ENCODE assay signal across 39 cellular contexts in genomic region chr16:79408355-79408754, GRCh38.
"Had no signal": no experiment of that assay in that cellular context is flagged by ENCODE, and none has a peak within 500 bp of the region (broad histone marks: within the 10 kb centered on the region; RNA-seq: fewer than 3 reads in every experiment).

No MANE protein-coding gene starts in this region.

- H3K27ac ChIP-seq: adrenal gland, ascending aorta, body of pancreas, brain microvascular endothelial cell, breast epithelium, cardiac muscle cell had no signal

- H3K4me1 ChIP-seq: adrenal gland, ascending aorta, body of pancreas, breast epithelium had no signal

- H3K4me3 Mint-ChIP-seq: activated naive CD4-positive, alpha-beta T cell treated with anti-CD3 and anti-CD28 coated beads for 36 hours; activated naive CD4-positive, alpha-beta T cell treated with anti-CD3 and anti-CD28 coated beads, Interleukin-2, amount 10 ng/mL, durations not matched to agents 7 days and 5 days; activated naive CD4-positive, alpha-beta T cell treated with anti-CD3 and anti-CD28 coated beads, Interleukin-2, amount 50 U/mL, for 24 hours; activated naive CD8-positive, alpha-beta T cell; activated naive CD8-positive, alpha-beta T cell treated with anti-CD3 and anti-CD28 coated beads for 36 hours; activated naive CD8-positive, alpha-beta T cell treated with anti-CD3 and anti-CD28 coated beads, Interleukin-2, amount 10 ng/mL, durations not matched to agents 7 days and 5 days; activated naive CD8-positive, alpha-beta T cell treated with anti-CD3 and anti-CD28 coated beads, Interleukin-2, amount 50 U/mL, for 24 hours; activated T-cell treated with anti-CD3 and anti-CD28 coated beads, Interleukin-2, amount 50 U/mL, for 4 hours; activated T-cell treated with anti-CD3 and anti-CD28 coated beads, Interleukin-2, amount 50 U/mL, for 72 hours; activated T-helper 1 cell treated with anti-CD3 and anti-CD28 coated beads, Interleukin-12 subunit alpha, Interleukin-12 subunit beta, Interleukin-2, Interleukin-4 antibody, amounts not matched to agents 30 ng/mL and 10 ng/mL and 1 ng/mL, durations not matched to agents 14 hours and 24 hours and 36 hours; activated T-helper 17 cell treated with anti-CD3 and anti-CD28 coated beads, Interleukin-2, amount 50 U/mL, for 72 hours; central memory CD8-positive, alpha-beta T cell had no signal

- FAIRE-seq: astrocyte, bronchial epithelial cell, colon had no signal

- H3K9me3 Mint-ChIP-seq: activated naive CD4-positive, alpha-beta T cell treated with anti-CD3 and anti-CD28 coated beads for 36 hours; activated naive CD4-positive, alpha-beta T cell treated with anti-CD3 and anti-CD28 coated beads, Interleukin-2, amount 50 U/mL, for 24 hours; activated naive CD8-positive, alpha-beta T cell treated with anti-CD3 and anti-CD28 coated beads for 36 hours; activated naive CD8-positive, alpha-beta T cell treated with anti-CD3 and anti-CD28 coated beads, Interleukin-2, amount 50 U/mL, for 24 hours; activated T-cell treated with anti-CD3 and anti-CD28 coated beads, Interleukin-2, amount 50 U/mL, for 4 hours; activated T-helper 1 cell treated with anti-CD3 and anti-CD28 coated beads, Interleukin-12 subunit alpha, Interleukin-12 subunit beta, Interleukin-2, Interleukin-4 antibody, amounts not matched to agents 30 ng/mL and 10 ng/mL and 1 ng/mL, durations not matched to agents 14 hours and 24 hours and 36 hours; central memory CD8-positive, alpha-beta T cell had no signal

- H3K27ac Mint-ChIP-seq: activated naive CD4-positive, alpha-beta T cell treated with anti-CD3 and anti-CD28 coated beads for 36 hours; activated naive CD4-positive, alpha-beta T cell treated with anti-CD3 and anti-CD28 coated beads, Interleukin-2, amount 10 ng/mL, durations not matched to agents 7 days and 5 days; activated naive CD4-positive, alpha-beta T cell treated with anti-CD3 and anti-CD28 coated beads, Interleukin-2, amount 50 U/mL, for 24 hours; activated naive CD8-positive, alpha-beta T cell; activated naive CD8-positive, alpha-beta T cell treated with anti-CD3 and anti-CD28 coated beads for 36 hours; activated naive CD8-positive, alpha-beta T cell treated with anti-CD3 and anti-CD28 coated beads, Interleukin-2, amount 10 ng/mL, durations not matched to agents 7 days and 5 days; activated naive CD8-positive, alpha-beta T cell treated with anti-CD3 and anti-CD28 coated beads, Interleukin-2, amount 50 U/mL, for 24 hours; activated T-cell treated with anti-CD3 and anti-CD28 coated beads, Interleukin-2, amount 50 U/mL, for 72 hours; activated T-helper 1 cell treated with anti-CD3 and anti-CD28 coated beads, Interleukin-12 subunit alpha, Interleukin-12 subunit beta, Interleukin-2, Interleukin-4 antibody, amounts not matched to agents 30 ng/mL and 10 ng/mL and 1 ng/mL, durations not matched to agents 14 hours and 24 hours and 36 hours; activated T-helper 17 cell treated with anti-CD3 and anti-CD28 coated beads, Interleukin-2, amount 50 U/mL, for 72 hours; activated T-helper 2 cell treated with anti-CD3 and anti-CD28 coated beads, Interferon-gamma antibody, Interleukin-2, Interleukin-4, amounts not matched to agents 10 μg/mL and 5 μg/mL and 100 μg/mL, durations not matched to agents 14 hours and 24 hours and 36 hours had no signal

- H3K4me1 Mint-ChIP-seq: activated naive CD8-positive, alpha-beta T cell treated with anti-CD3 and anti-CD28 coated beads for 36 hours had no signal

- H3K36me3 Mint-ChIP-seq: activated naive CD4-positive, alpha-beta T cell treated with anti-CD3 and anti-CD28 coated beads, Interleukin-2, amount 10 ng/mL, durations not matched to agents 7 days and 5 days; activated naive CD4-positive, alpha-beta T cell treated with anti-CD3 and anti-CD28 coated beads, Interleukin-2, amount 50 U/mL, for 24 hours; activated naive CD8-positive, alpha-beta T cell; activated naive CD8-positive, alpha-beta T cell treated with anti-CD3 and anti-CD28 coated beads for 36 hours; activated naive CD8-positive, alpha-beta T cell treated with anti-CD3 and anti-CD28 coated beads, Interleukin-2, amount 10 ng/mL, durations not matched to agents 7 days and 5 days; brain had no signal

- DNase-seq: activated effector memory CD4-positive, alpha-beta T cell treated with anti-CD3 and anti-CD28 coated beads, Interleukin-2, amount 50 U/mL, for 16 hours; activated effector memory CD4-positive, alpha-beta T cell treated with Interleukin-2 at 50 U/mL for 16 hours; activated gamma-delta T cell; activated gamma-delta T cell treated with Interleukin-2 at 50 U/mL for 16 hours; activated naive CD4-positive, alpha-beta T cell; activated naive CD4-positive, alpha-beta T cell treated with anti-CD3 and anti-CD28 coated beads for 36 hours; activated naive CD4-positive, alpha-beta T cell treated with anti-CD3 and anti-CD28 coated beads, Interleukin-2, amount 10 ng/mL, durations not matched to agents 7 days and 5 days; activated naive CD4-positive, alpha-beta T cell treated with anti-CD3 and anti-CD28 coated beads, Interleukin-2, amount 50 U/mL, for 16 hours; activated naive CD4-positive, alpha-beta T cell treated with Interleukin-2 at 50 U/mL for 16 hours; activated naive CD8-positive, alpha-beta T cell treated with anti-CD3 and anti-CD28 coated beads for 36 hours; activated naive CD8-positive, alpha-beta T cell treated with anti-CD3 and anti-CD28 coated beads, Interleukin-2, amount 10 ng/mL, durations not matched to agents 7 days and 5 days; activated naive CD8-positive, alpha-beta T cell treated with anti-CD3 and anti-CD28 coated beads, Interleukin-2, amount 50 U/mL, for 24 hours; activated T-cell treated with anti-CD3 and anti-CD28 coated beads, Interleukin-2, amount 50 U/mL, for 4 hours; activated T-cell treated with anti-CD3 and anti-CD28 coated beads, Interleukin-2, amount 50 U/mL, for 48 hours; activated T-cell treated with anti-CD3 and anti-CD28 coated beads, Interleukin-2, amount 50 U/mL, for 72 hours; adrenal gland; amniotic stem cell; amygdala; anterior cingulate cortex; aorta; body of pancreas; brain microvascular endothelial cell; caudate nucleus; central memory CD4-positive, alpha-beta T cell; cerebellar nuclear complex had no signal

- ATAC-seq: activated naive CD4-positive, alpha-beta T cell treated with anti-CD3 and anti-CD28 coated beads, Interleukin-2, amount 50 U/mL, for 72 hours; activated naive CD8-positive, alpha-beta T cell treated with anti-CD3 and anti-CD28 coated beads, Interleukin-2, amount 50 U/mL, for 24 hours; activated T-cell treated with anti-CD3 and anti-CD28 coated beads, Interleukin-2, amount 50 U/mL, for 4 hours; activated T-cell treated with anti-CD3 and anti-CD28 coated beads, Interleukin-2, amount 50 U/mL, for 72 hours; activated T-helper 17 cell treated with anti-CD3 and anti-CD28 coated beads, Interleukin-2, amount 50 U/mL, for 72 hours; body of pancreas had no signal

- H3K4me3 ChIP-seq: adrenal gland, ascending aorta, body of pancreas, breast epithelium, cardiac muscle cell had no signal

- H3K27me3 Mint-ChIP-seq: activated naive CD4-positive, alpha-beta T cell treated with anti-CD3 and anti-CD28 coated beads, Interleukin-2, amount 50 U/mL, for 24 hours; activated naive CD8-positive, alpha-beta T cell; activated naive CD8-positive, alpha-beta T cell treated with anti-CD3 and anti-CD28 coated beads for 36 hours; activated T-helper 17 cell treated with anti-CD3 and anti-CD28 coated beads, Interleukin-2, amount 50 U/mL, for 72 hours; central memory CD8-positive, alpha-beta T cell had no signal

- H3K9me3 ChIP-seq: adrenal gland, ascending aorta had no signal

- H3K27me3 ChIP-seq: adrenal gland, ascending aorta, body of pancreas, brain microvascular endothelial cell, breast epithelium, cardiac muscle cell had no signal

- H3K36me3 ChIP-seq: adrenal gland, ascending aorta, brain microvascular endothelial cell, breast epithelium, cardiac muscle cell had no signal
